ENCODE assay signal across 1 cellular context in the genomic region with DNA sequence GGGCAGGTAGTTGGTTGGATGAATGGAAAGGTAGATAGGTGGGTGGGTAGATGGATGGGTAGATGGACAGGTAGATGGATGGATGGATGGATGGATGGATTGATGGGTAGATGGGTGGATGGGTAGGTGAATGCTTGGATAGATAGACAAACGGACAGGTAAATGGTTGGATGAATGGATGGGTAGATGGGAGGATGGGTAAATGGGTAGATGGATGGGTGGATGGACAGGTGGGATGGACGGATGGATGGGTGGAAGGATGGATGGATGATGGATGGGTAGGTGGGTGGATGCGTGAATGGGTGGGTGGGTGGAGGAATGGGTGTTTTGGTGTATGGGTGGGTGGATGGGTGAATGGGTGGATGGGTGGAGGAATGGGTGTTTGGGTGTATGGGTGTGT.
TF ChIP-seq lines count a peak whose summit lies in the region.

No MANE protein-coding gene starts in this region.

TF ChIP-seq in GM12878, 131 proteins besides CTCF, POLR2A, EP300 and RAD21:
- TF ChIP-seq, protein P1, sequence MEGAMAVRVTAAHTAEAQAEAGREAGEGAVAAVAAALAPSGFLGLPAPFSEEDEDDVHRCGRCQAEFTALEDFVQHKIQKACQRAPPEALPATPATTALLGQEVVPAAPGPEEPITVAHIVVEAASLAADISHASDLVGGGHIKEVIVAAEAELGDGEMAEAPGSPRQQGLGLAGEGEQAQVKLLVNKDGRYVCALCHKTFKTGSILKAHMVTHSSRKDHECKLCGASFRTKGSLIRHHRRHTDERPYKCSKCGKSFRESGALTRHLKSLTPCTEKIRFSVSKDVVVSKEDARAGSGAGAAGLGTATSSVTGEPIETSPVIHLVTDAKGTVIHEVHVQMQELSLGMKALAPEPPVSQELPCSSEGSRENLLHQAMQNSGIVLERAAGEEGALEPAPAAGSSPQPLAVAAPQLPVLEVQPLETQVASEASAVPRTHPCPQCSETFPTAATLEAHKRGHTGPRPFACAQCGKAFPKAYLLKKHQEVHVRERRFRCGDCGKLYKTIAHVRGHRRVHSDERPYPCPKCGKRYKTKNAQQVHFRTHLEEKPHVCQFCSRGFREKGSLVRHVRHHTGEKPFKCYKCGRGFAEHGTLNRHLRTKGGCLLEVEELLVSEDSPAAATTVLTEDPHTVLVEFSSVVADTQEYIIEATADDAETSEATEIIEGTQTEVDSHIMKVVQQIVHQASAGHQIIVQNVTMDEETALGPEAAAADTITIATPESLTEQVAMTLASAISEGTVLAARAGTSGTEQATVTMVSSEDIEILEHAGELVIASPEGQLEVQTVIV (IDR thresholded peaks at IDR 0.05; ENCODE audit: borderline replicate concordance, partially characterized antibody), result peak; percentile 20
- TF ChIP-seq FOXK2 (IDR thresholded peaks at IDR 0.05) (peak; percentile 30; the same call in 1 of the 2 replicates), CEBPB (IDR thresholded peaks at IDR 0.05; ENCODE audit: borderline replicate concordance in 1 of 2, low read depth in 2 of 2, low read length in 2 of 2) (no peak)
